ENCODE assay signal across 27 cellular contexts in the genomic region with DNA sequence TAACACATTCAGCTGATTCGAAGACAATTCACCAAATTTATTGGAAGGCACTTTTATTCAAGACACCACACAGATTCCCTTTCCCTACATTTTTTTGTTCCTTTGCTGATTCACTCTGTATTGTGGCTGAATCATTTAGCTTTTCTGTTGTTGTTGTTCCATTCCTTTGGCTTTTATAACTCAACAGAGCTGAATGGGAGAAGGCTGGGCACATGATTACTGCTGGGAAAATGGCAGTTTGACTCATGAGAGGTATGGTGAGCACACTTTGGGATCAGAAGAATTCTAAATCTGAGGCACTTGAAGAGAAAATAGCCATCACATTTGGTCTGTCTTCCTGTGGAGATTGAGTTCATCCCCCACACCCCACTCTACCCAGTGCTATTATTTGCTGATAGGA. TPM values are rescaled to one million over a fixed set of nuclear protein-coding genes. Genes with fewer than 3 reads are reported as not detected.
DNase-seq lines count a peak whose midpoint lies in the region; ATAC-seq, FAIRE-seq and TF ChIP-seq lines count a peak whose summit lies in the region.
"Had no signal": no experiment of that assay in that cellular context is flagged by ENCODE, and none has a peak within 500 bp of the region (broad histone marks: within the 10 kb centered on the region; RNA-seq: fewer than 3 reads in every experiment).

No MANE protein-coding gene starts in this region.

- no peak overlapping the region for H3K4me3 Mint-ChIP-seq in GM23338
- H3K4me3 Mint-ChIP-seq: CD14-positive monocyte; CD8-positive, alpha-beta memory T cell had no signal

- no peak overlapping the region for H2BK12ac ChIP-seq in H1 (ENCODE audit: low read depth, low read length)

- H2AK5ac ChIP-seq in H1 (ENCODE audit: low read depth, low read length), result no peak overlapping the region

- no peak overlapping the region for H3K23ac ChIP-seq in H1 (ENCODE audit: insufficient read length)

- no peak for ATAC-seq in GM23338
- no peak for ATAC-seq in Right ventricle myocardium superior (ENCODE audit: poor library complexity)
- ATAC-seq in HG03039 (IDR thresholded peaks at IDR 0.05; ENCODE audit: unreplicated experiment), result no peak

- H3K4me1 ChIP-seq in GM23338 (ENCODE audit: insufficient read depth), result peaks cover 15% of the 10 kb centered on the region
- H3K4me1 ChIP-seq in H1 (replicated peaks in 1 of 4; ENCODE audit: control insufficient read depth in 3 of 4, insufficient read depth in 4 of 4, low read length in 3 of 4), result peaks cover 0 to 5% (median 0%) of the 10 kb centered on the region in 4 experiments; a peak in 1 of 7 replicates
- H3K4me1 ChIP-seq: BE2C had no signal

- no peak for TF ChIP-seq RAD21 in H1 (IDR thresholded peaks at IDR 0.05 in 1 of 2, conservative IDR thresholded peaks at IDR 0.05 in 1 of 2; ENCODE audit: low read depth in 2 of 2, low read length in 2 of 2)

- H4K91ac ChIP-seq in H1 (replicated peaks; ENCODE audit: insufficient read length, low read length), result no peak overlapping the region

- peak; percentile 7 for FAIRE-seq in H1 (lab: Jason Lieb, UNC)
- FAIRE-seq: GM12891, H54 had no signal

- H3K9me3 Mint-ChIP-seq in GM23338, result no peaks in the 10 kb centered on the region

- H3K79me1 ChIP-seq in H1 (ENCODE audit: low read depth, low read length), result no peaks in the 10 kb centered on the region

- TF ChIP-seq EP300 in H1 (IDR thresholded peaks at IDR 0.05; ENCODE audit: borderline replicate concordance in 1 of 2, low read depth in 2 of 2, low read length in 2 of 2), result no peak

- H2BK15ac ChIP-seq in H1 (ENCODE audit: low read length), result no peak overlapping the region

- peaks cover 16% of the 10 kb centered on the region; the same call in 2 of the 3 replicates for H3K4me1 Mint-ChIP-seq in GM23338
- H3K4me1 Mint-ChIP-seq: CD14-positive monocyte; CD8-positive, alpha-beta memory T cell had no signal

- no peak overlapping the region for H3K27ac Mint-ChIP-seq in GM23338
- H3K27ac Mint-ChIP-seq: CD14-positive monocyte; CD8-positive, alpha-beta memory T cell had no signal

- 0 out of 2 replicates have a peak overlapping the region, but pooled peaks have one; percentile 52 for H3K4me2 ChIP-seq in GM23338
- H3K4me2 ChIP-seq in H1 (ENCODE audit: insufficient read depth in 1 of 2, low read depth in 2 of 2, low read length in 2 of 2), result no peak overlapping the region
- H3K4me2 ChIP-seq: PC-9 had no signal

- no peak overlapping the region for H4K5ac ChIP-seq in H1 (ENCODE audit: insufficient read length, low read depth, low read length)

- H2BK5ac ChIP-seq in H1 (ENCODE audit: low read depth, low read length), result no peak overlapping the region

- H2AFZ ChIP-seq in GM23338, result no peak overlapping the region
- H2AFZ ChIP-seq in H1 (ENCODE audit: low read length), result no peak overlapping the region
- H2AFZ ChIP-seq: PC-9 had no signal

- no peak for TF ChIP-seq POLR2A in H1 (IDR thresholded peaks at IDR 0.05; ENCODE audit: control extremely low read depth in 1 of 2, low read depth in 2 of 2, low read length in 2 of 2)

- no peak overlapping the region for H3K56ac ChIP-seq in H1 (replicated peaks; ENCODE audit: insufficient read length, low read depth, low read length)

- TF ChIP-seq CTCF in GM23338 (conservative IDR thresholded peaks at IDR 0.05; ENCODE audit: low read depth in 2 of 2), result no peak
- no peak for TF ChIP-seq CTCF in H1 (IDR thresholded peaks at IDR 0.05; ENCODE audit: control extremely low read depth in 1 of 3, insufficient read depth in 1 of 3, low read depth in 1 of 3, low read length in 3 of 3)

- H3K79me2 ChIP-seq in GM23338 (replicated peaks; ENCODE audit: insufficient read depth), result no peaks in the 10 kb centered on the region
- H3K79me2 ChIP-seq in H1 (ENCODE audit: control insufficient read depth in 1 of 2, insufficient read depth in 2 of 2, low read length in 2 of 2), result no peaks in the 10 kb centered on the region

- H3K27ac ChIP-seq in GM23338 (ENCODE audit: low read depth) (no peak overlapping the region), H1 (ENCODE audit: low read depth, low read length) (no peak overlapping the region)
- H3K27ac ChIP-seq: HL-60, PC-9 had no signal

- H3K27me3 ChIP-seq in GM23338 (ENCODE audit: insufficient read depth) (no peaks in the 10 kb centered on the region), H1 (replicated peaks in 1 of 4; ENCODE audit: control insufficient read depth in 3 of 4, extremely low read depth in 1 of 4, insufficient read depth in 3 of 4, low read length in 3 of 4) (peaks cover 0 to 1% (median 0%) of the 10 kb centered on the region in 4 experiments; a peak in 2 of 7 replicates)
- H3K27me3 ChIP-seq: BE2C had no signal

- H3K9me3 ChIP-seq in H1 (ENCODE audit: insufficient read depth in 2 of 2, low read depth in 1 of 2, low read length in 1 of 2), result no peaks in the 10 kb centered on the region; a peak in 1 of 4 replicates
- H3K9me3 ChIP-seq: BE2C had no signal

- H4K8ac ChIP-seq in H1 (ENCODE audit: extremely low read depth, insufficient read depth, low read length), result no peak overlapping the region

- no peaks in the 10 kb centered on the region for H3F3A ChIP-seq in GM23338 (replicated peaks; ENCODE audit: low read depth)

- H3K36me3 ChIP-seq in GM23338 (ENCODE audit: insufficient read depth) (no peaks in the 10 kb centered on the region), H1 (ENCODE audit: control insufficient read depth in 2 of 4, insufficient read depth in 4 of 4, low read length in 3 of 4) (no peaks in the 10 kb centered on the region; a peak in 1 of 8 replicates)
- H3K36me3 ChIP-seq: BE2C had no signal

- no peak overlapping the region for H2BK120ac ChIP-seq in H1 (replicated peaks; ENCODE audit: low read depth, low read length)

- peaks cover 3% of the 10 kb centered on the region for H3K27me3 Mint-ChIP-seq in GM23338 (ENCODE audit: insufficient read depth, low read depth, poor library complexity)

- H3K4me3 ChIP-seq in GM23338 (no peak overlapping the region), H1 (ENCODE audit: extremely low read depth in 1 of 4, insufficient read depth in 2 of 4, low read depth in 3 of 4, low read length in 4 of 4) (no peak overlapping the region)
- H3K4me3 ChIP-seq: PC-9 had no signal

- CTCF ChIA-PET in H1 (lab: Charles Lee; ENCODE audit: partially characterized antibody), result interaction anchor here (1.1 to 3.0 kb wide), 4 partner anchors 10 to 179 kb away, joined by 4 to 14 read pairs (median 4); a partner anchor contains a TSS

- no peaks in the 10 kb centered on the region for H4K20me1 ChIP-seq in GM23338 (replicated peaks; ENCODE audit: insufficient read depth)
- H4K20me1 ChIP-seq in H1 (replicated peaks in 1 of 2; ENCODE audit: control insufficient read depth in 1 of 2, insufficient read depth in 2 of 2, low read length in 2 of 2), result no peaks in the 10 kb centered on the region

- peaks cover 5% of the 10 kb centered on the region for H3K9me2 ChIP-seq in GM23338 (ENCODE audit: insufficient read depth)

- WGBS in H1 (ENCODE audit: extremely low coverage in 1 of 2, insufficient coverage in 1 of 2, insufficient read length in 1 of 2, insufficient replicate concordance in 2 of 2, low coverage in 1 of 2, low lambda C conversion rate in 2 of 2, missing lambda C conversion rate in 1 of 2), 2 experiments, result 88% methylated on average over 1 of the region's 1 CpG; no CpG with 5 or more reads in 1 of the 2 experiments

- H3K14ac ChIP-seq in H1 (ENCODE audit: insufficient read length), result no peak overlapping the region

- intact Hi-C loops in Right ventricle myocardium superior (cut with DNase I), result no loop called here

- H3K9ac ChIP-seq in H1 (replicated peaks in 1 of 4; ENCODE audit: extremely low read depth in 1 of 4, low read depth in 3 of 4, low read length in 3 of 4), result no peak overlapping the region

- H3K18ac ChIP-seq in H1 (ENCODE audit: extremely low read depth, low read length), result no peak overlapping the region

- DNase-seq in GM23338 (ENCODE audit: low spot score), result no peak
- DNase-seq in H1 (ENCODE audit: low read depth in 1 of 2, low spot score in 2 of 2), result no peak
- peak; percentile 13 for DNase-seq in kidney tubule cell (ENCODE audit: low spot score)
- peak; percentile 48 for DNase-seq in renal cortical epithelial cell (ENCODE audit: low read depth)
- DNase-seq in NCI-H2196 (lab: John Stamatoyannopoulos, UW; ENCODE audit: unreplicated experiment), result no peak
- DNase-seq in Right ventricle myocardium superior, result no peak
- DNase-seq: 8988T; ACHN; BE2C; Calu3; CD8-positive, alpha-beta memory T cell; DMS79 treated with DMSO at 0.1 percent for 48 hours; GF-D8; NCI-H1048; NCI-H1417; NCI-H1694; NCI-H2029 treated with DMSO at 0.1 percent for 48 hours; NCI-H345; NCI-H526; NK-92 treated with Interleukin-12 subunit alpha and Interleukin-12 subunit beta, amount 100 ng/mL, for 24 hours; PC-9; SHP77 had no signal

- H3K23me2 ChIP-seq in H1 (ENCODE audit: low read depth, low read length), result no peaks in the 10 kb centered on the region

- no peak overlapping the region for H3K4ac ChIP-seq in H1 (replicated peaks; ENCODE audit: insufficient read length, low read depth, low read length)

- no peak overlapping the region for H2BK20ac ChIP-seq in H1 (ENCODE audit: low read length)

- no peaks in the 10 kb centered on the region for H3K36me3 Mint-ChIP-seq in GM23338 (ENCODE audit: low read depth)
- H3K36me3 Mint-ChIP-seq: CD14-positive monocyte had no signal

- POLR2A ChIA-PET in H1 (lab: Charles Lee; ENCODE audit: partially characterized antibody), result no interaction called here

TF ChIP-seq in GM23338, 12 proteins besides CTCF, POLR2A, EP300 and RAD21 (continues in another document):
- no peak for TF ChIP-seq POLR2AphosphoS5 (IDR thresholded peaks at IDR 0.05; ENCODE audit: low read depth)
- no peak for TF ChIP-seq CREB1 (CRISPR knock-in tag; IDR thresholded peaks at IDR 0.05; ENCODE audit: low read depth)
- no peak for TF ChIP-seq ZNF114 (CRISPR knock-in tag; IDR thresholded peaks at IDR 0.05)
- TF ChIP-seq STAT1 (IDR thresholded peaks at IDR 0.05; ENCODE audit: unreplicated experiment), result no peak

TF ChIP-seq in H1, 55 proteins besides CTCF, POLR2A, EP300 and RAD21 (continues in another document):
- no peak for TF ChIP-seq SIX5 (IDR thresholded peaks at IDR 0.05; ENCODE audit: low read depth, low read length)
- no peak for TF ChIP-seq RNF2 (IDR thresholded peaks at IDR 0.05; ENCODE audit: borderline replicate concordance, low read depth, low read length, missing control alignments, poor library complexity, severe bottlenecking)

RNA-seq across cellular contexts. Expression of a gene that starts 15.7 kb away (rescaled TPM):
- total RNA-seq in GM23338 (2014; rRNA removed; shearing (Covaris generic)), result 9.5 and 10.0 TPM in 2 replicates
- polyA plus RNA-seq in GM23338 (2016; fragmentation: Nextera tagmentation; extraction: Ambion mirVana) (8.2 and 9.2 TPM in 2 replicates), H1 (2011; rRNA removed) (5.8 and 6.7 TPM in 2 replicates)
- total RNA-seq in H1 (2021; fragmentation: NEBNext Ultra II Directional; extraction: Animal tissue kit (Norgen Biotek cat#: 25700)), result 7.9 and 8.0 TPM in 2 replicates
- 6.7 TPM for polyA plus RNA-seq in H1 (2011; cell fraction: cytosol; rRNA removed)
- 3.5 TPM for polyA plus RNA-seq in H1 (2011; cell fraction: nucleus; rRNA removed)
- polyA plus RNA-seq in H1 (2012, experiment 1 of 2), result 5.5 to 6.8 TPM (median 6.2 TPM) in 4 replicates
- 4.3 TPM for polyA plus RNA-seq in H1 (2012, experiment 2 of 2)
- polyA plus RNA-seq in H1 (2013, experiment 1 of 2), result 7.8 TPM
- 7.8 TPM for polyA plus RNA-seq in H1 (2013, experiment 2 of 2)
- polyA minus RNA-seq in H1 (2011; rRNA and poly(A)+ RNA removed), result 6.1 and 6.6 TPM in 2 replicates
- polyA minus RNA-seq in H1 (2011; cell fraction: cytosol; rRNA and poly(A)+ RNA removed), result 5.6 TPM
- polyA minus RNA-seq in H1 (2011; cell fraction: nucleus; rRNA and poly(A)+ RNA removed), result 7.7 TPM
- total RNA-seq in renal cortical epithelial cell (15.5 and 19.0 TPM in 2 replicates), Right ventricle myocardium superior (10.9 TPM)

Comparison
In these comparisons a context has a peak if more than half of its experiments do, and no peak if none do; other contexts are left out.
1. DNase-seq: peak in kidney tubule cell (single experiment) and renal cortical epithelial cell (single experiment); none in GM23338 (single experiment), H1 (0 of 2), NCI-H2196 (single experiment) and Right ventricle myocardium superior (single experiment).